In the genomic region with DNA sequence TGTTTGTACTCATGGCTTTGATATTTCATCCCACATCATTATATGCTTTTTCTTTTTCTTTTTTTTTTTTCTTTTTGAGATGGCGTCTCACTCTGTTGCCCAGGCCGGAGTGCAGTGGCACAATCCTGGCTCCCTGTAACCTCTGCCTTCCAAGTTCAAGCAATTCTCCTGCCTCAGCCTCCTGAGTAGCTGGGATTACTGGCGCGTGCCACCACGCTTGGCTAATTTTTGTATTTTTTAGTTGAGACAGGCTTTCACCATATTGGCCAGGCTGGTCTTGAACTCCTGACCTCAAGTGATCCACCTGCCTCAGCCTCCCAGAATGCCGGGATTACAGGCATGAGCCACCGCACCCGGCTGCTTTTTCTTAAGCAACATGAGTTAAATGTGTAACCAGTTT, we compare ENCODE assay signal across 1 cellular context.
A peak's percentile ranks its signal among the peaks of the same experiment; 100 is the strongest.
TF ChIP-seq lines count a peak whose summit lies in the region.

No MANE protein-coding gene starts in this region.

TF ChIP-seq in GM12878, 131 proteins besides CTCF, POLR2A, EP300 and RAD21:
- TF ChIP-seq, protein P1, sequence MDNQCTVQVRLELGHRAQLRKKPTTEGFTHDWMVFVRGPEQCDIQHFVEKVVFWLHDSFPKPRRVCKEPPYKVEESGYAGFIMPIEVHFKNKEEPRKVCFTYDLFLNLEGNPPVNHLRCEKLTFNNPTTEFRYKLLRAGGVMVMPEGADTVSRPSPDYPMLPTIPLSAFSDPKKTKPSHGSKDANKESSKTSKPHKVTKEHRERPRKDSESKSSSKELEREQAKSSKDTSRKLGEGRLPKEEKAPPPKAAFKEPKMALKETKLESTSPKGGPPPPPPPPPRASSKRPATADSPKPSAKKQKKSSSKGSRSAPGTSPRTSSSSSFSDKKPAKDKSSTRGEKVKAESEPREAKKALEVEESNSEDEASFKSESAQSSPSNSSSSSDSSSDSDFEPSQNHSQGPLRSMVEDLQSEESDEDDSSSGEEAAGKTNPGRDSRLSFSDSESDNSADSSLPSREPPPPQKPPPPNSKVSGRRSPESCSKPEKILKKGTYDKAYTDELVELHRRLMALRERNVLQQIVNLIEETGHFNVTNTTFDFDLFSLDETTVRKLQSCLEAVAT (IDR thresholded peaks at IDR 0.05), result peak; percentile 29; the same call in 1 of the 2 replicates
- TF ChIP-seq HDGF (IDR thresholded peaks at IDR 0.05), result peak; percentile 46; the same call in 1 of the 2 replicates
- peak in 1 of 2 experiments; percentile 42; a peak in 1 of 4 replicates for TF ChIP-seq BHLHE40 (IDR thresholded peaks at IDR 0.05; ENCODE audit: borderline replicate concordance in 1 of 2, low read depth in 2 of 2, low read length in 1 of 2)
TF ChIP-seq in GM12878: peak in this region for 3; not testable (repeated sequence) for 128.
